ENCODE assay signal across 1 cellular context in the genomic region with DNA sequence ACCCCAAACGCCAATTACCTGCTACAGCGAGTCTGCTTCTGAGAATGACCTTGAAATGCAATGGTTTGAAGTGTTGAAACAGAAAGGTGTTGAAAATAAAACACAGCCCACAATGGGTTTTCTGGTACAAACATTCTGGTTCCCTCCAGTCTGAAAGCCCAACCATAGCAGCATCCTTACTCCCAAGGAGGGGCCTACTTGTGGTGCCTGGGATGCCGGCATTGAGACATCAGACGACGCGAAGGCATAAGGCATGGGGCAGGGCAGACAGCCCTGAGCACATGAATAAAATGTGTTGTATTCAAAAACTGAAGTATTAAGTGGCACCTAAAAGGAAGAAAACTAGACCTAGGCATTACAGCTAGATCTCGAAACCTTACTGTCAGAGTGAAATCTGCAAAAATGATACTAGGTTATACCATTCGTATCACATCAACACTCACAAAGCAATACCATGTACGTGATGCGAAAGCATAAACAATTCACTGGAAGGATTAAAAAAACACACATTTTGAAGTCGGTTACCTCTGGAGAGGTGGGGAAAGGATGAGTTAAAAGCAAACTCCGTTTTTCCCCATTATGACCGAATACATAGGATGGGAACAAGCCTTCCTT.
TF ChIP-seq lines count a peak whose summit lies in the region.

No MANE protein-coding gene starts in this region.

TF ChIP-seq in SK-N-SH, 30 proteins besides CTCF, POLR2A, EP300 and RAD21 (continued from another document):
- TF ChIP-seq, protein P1, sequence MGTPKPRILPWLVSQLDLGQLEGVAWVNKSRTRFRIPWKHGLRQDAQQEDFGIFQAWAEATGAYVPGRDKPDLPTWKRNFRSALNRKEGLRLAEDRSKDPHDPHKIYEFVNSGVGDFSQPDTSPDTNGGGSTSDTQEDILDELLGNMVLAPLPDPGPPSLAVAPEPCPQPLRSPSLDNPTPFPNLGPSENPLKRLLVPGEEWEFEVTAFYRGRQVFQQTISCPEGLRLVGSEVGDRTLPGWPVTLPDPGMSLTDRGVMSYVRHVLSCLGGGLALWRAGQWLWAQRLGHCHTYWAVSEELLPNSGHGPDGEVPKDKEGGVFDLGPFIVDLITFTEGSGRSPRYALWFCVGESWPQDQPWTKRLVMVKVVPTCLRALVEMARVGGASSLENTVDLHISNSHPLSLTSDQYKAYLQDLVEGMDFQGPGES (IDR thresholded peaks at IDR 0.05; ENCODE audit: low read depth, low read length), result no peak
- TF ChIP-seq GABPA (IDR thresholded peaks at IDR 0.05; ENCODE audit: low read depth), result no peak
- TF ChIP-seq, protein P2, sequence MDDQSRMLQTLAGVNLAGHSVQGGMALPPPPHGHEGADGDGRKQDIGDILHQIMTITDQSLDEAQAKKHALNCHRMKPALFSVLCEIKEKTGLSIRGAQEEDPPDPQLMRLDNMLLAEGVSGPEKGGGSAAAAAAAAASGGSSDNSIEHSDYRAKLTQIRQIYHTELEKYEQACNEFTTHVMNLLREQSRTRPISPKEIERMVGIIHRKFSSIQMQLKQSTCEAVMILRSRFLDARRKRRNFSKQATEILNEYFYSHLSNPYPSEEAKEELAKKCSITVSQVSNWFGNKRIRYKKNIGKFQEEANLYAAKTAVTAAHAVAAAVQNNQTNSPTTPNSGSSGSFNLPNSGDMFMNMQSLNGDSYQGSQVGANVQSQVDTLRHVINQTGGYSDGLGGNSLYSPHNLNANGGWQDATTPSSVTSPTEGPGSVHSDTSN (IDR thresholded peaks at IDR 0.05), result no peak
- TF ChIP-seq JUND (IDR thresholded peaks at IDR 0.05), result no peak
- TF ChIP-seq TAF1 (IDR thresholded peaks at IDR 0.05; ENCODE audit: borderline replicate concordance, low read depth, low read length), result no peak
- TF ChIP-seq GATA2 (CRISPR knock-in tag; IDR thresholded peaks at IDR 0.05), result no peak
